In genomic region chr1:961132-961652, GRCh38 we compare ENCODE assay signal across 8 cellular contexts. TPM values are rescaled to one million over a fixed set of nuclear protein-coding genes. Genes with fewer than 3 reads are reported as not detected.
DNase-seq lines count a peak whose midpoint lies in the region; ATAC-seq, FAIRE-seq and TF ChIP-seq lines count a peak whose summit lies in the region.

No MANE protein-coding gene starts in this region.

- TF ChIP-seq CTCF in keratinocyte (optimal IDR thresholded peaks at IDR 0.05 in 1 of 3, IDR thresholded peaks at IDR 0.05 in 1 of 3, conservative IDR thresholded peaks at IDR 0.05 in 1 of 3; ENCODE audit: extremely low read depth in 1 of 3, insufficient read depth in 2 of 3, low read length in 3 of 3), result no peak
- no peak for TF ChIP-seq CTCF in thoracic aorta (IDR thresholded peaks at IDR 0.05)

- H3K79me2 ChIP-seq in keratinocyte (ENCODE audit: control insufficient read depth, insufficient read depth, low read length), result peaks cover 27% of the 10 kb centered on the region

- peaks cover 15% of the 10 kb centered on the region for H3K4me1 ChIP-seq in keratinocyte (ENCODE audit: control insufficient read depth, extremely low read depth, insufficient read depth, low read length)
- peaks cover 19 to 40% of the 10 kb centered on the region in 2 donors for H3K4me1 ChIP-seq in thoracic aorta (ENCODE audit: control insufficient read depth in 1 of 2, low read depth in 2 of 2)

- H3K9ac ChIP-seq in keratinocyte (ENCODE audit: control insufficient read depth, extremely low read depth, insufficient read depth, low read length), result peak overlapping the region; percentile 52

- H3K36me3 Mint-ChIP-seq in activated CD8-positive, alpha-beta memory T cell treated with anti-CD3 and anti-CD28 coated beads, Interleukin-2, amount 10 ng/mL, durations not matched to agents 7 days and 5 days, result peaks cover 4% of the 10 kb centered on the region
- peaks cover 9% of the 10 kb centered on the region for H3K36me3 Mint-ChIP-seq in activated CD8-positive, alpha-beta T cell treated with anti-CD3 and anti-CD28 coated beads, Interleukin-2, amount 10 ng/mL, durations not matched to agents 7 days and 5 days (ENCODE audit: low read depth)

- H3K4me1 Mint-ChIP-seq in activated CD8-positive, alpha-beta memory T cell treated with anti-CD3 and anti-CD28 coated beads, Interleukin-2, amount 10 ng/mL, durations not matched to agents 7 days and 5 days, result peaks cover 24% of the 10 kb centered on the region
- peaks cover 27% of the 10 kb centered on the region for H3K4me1 Mint-ChIP-seq in activated CD8-positive, alpha-beta T cell treated with anti-CD3 and anti-CD28 coated beads, Interleukin-2, amount 10 ng/mL, durations not matched to agents 7 days and 5 days (ENCODE audit: low read depth)

- H3K4me2 ChIP-seq in keratinocyte (ENCODE audit: control insufficient read depth, extremely low read depth, insufficient read depth, low read depth, low read length), result peak overlapping the region; percentile 58

- H3K27me3 ChIP-seq in keratinocyte (ENCODE audit: control insufficient read depth, extremely low read depth, insufficient read depth, low read length), result peaks cover 5% of the 10 kb centered on the region
- no peaks in the 10 kb centered on the region for H3K27me3 ChIP-seq in thoracic aorta (replicated peaks; ENCODE audit: insufficient read depth)

- no peak for FAIRE-seq in keratinocyte (lab: Jason Lieb, UNC)

- H3K36me3 ChIP-seq in keratinocyte (ENCODE audit: control insufficient read depth in 2 of 2, extremely low read depth in 1 of 2, insufficient read depth in 2 of 2, low read length in 2 of 2) (peaks cover 14 to 16% of the 10 kb centered on the region in 2 experiments), thoracic aorta (peaks cover 9% of the 10 kb centered on the region)

- no peak overlapping the region for H3K27ac ChIP-seq in keratinocyte (ENCODE audit: control insufficient read depth, insufficient read depth, low read length)
- H3K27ac ChIP-seq in thoracic aorta, result no peak overlapping the region

- H3K4me3 ChIP-seq in keratinocyte (ENCODE audit: control insufficient read depth in 2 of 3, extremely low read depth in 1 of 3, insufficient read depth in 2 of 3, low read depth in 1 of 3, low read length in 3 of 3) (peak overlapping the region; percentile 59 to 62 (median 62)), thoracic aorta (peak overlapping the region; percentile 87)

- H2AFZ ChIP-seq in keratinocyte (ENCODE audit: control insufficient read depth, low read length), result no peak overlapping the region

- dilution Hi-C loops in keratinocyte (cut with MboI; ENCODE audit: extremely low pct_ligation_motif_present, low sequenced_read_pairs), result no loop called here

- H3K4me3 Mint-ChIP-seq in activated CD8-positive, alpha-beta memory T cell treated with anti-CD3 and anti-CD28 coated beads, Interleukin-2, amount 10 ng/mL, durations not matched to agents 7 days and 5 days, result peak overlapping the region; percentile 41
- peak overlapping the region; percentile 61 for H3K4me3 Mint-ChIP-seq in activated CD8-positive, alpha-beta T cell treated with anti-CD3 and anti-CD28 coated beads, Interleukin-2, amount 10 ng/mL, durations not matched to agents 7 days and 5 days

- DNase-seq in activated CD8-positive, alpha-beta memory T cell treated with anti-CD3 and anti-CD28 coated beads, Interleukin-2, amount 10 ng/mL, durations not matched to agents 7 days and 5 days, result no peak
- DNase-seq in activated CD8-positive, alpha-beta memory T cell treated with anti-CD3 and anti-CD28 coated beads, Interleukin-2, amount 50 U/mL, for 4 hours, result no peak
- DNase-seq in activated CD8-positive, alpha-beta T cell treated with anti-CD3 and anti-CD28 coated beads, Interleukin-2, amount 10 ng/mL, durations not matched to agents 7 days and 5 days, result no peak
- DNase-seq in keratinocyte (ENCODE audit: low read depth, low spot score), result no peak
- no peak for DNase-seq in thoracic aorta (ENCODE audit: low spot score)
- DNase-seq in DMS153 treated with DMSO at 0.1 percent for 48 hours (lab: John Stamatoyannopoulos, UW; ENCODE audit: unreplicated experiment), result no peak
- DNase-seq in activated effector memory CD4-positive, alpha-beta T cell treated with anti-CD3 and anti-CD28 coated beads, Interleukin-2, amount 50 U/mL, for 16 hours, result no peak
- DNase-seq in pons (ENCODE audit: low spot score), result no peak

- CTCF ChIA-PET in activated CD8-positive, alpha-beta memory T cell treated with anti-CD3 and anti-CD28 coated beads, Interleukin-2, amount 10 ng/mL, durations not matched to agents 7 days and 5 days (lab: Charles Lee), result no interaction called here
- CTCF ChIA-PET in activated CD8-positive, alpha-beta T cell treated with anti-CD3 and anti-CD28 coated beads, Interleukin-2, amount 10 ng/mL, durations not matched to agents 7 days and 5 days (lab: Charles Lee), result no interaction called here

- POLR2A ChIA-PET in activated CD8-positive, alpha-beta T cell treated with anti-CD3 and anti-CD28 coated beads, Interleukin-2, amount 10 ng/mL, durations not matched to agents 7 days and 5 days (lab: Charles Lee), result no interaction called here

- H4K20me1 ChIP-seq in keratinocyte (ENCODE audit: control insufficient read depth, extremely low read depth, insufficient read depth, low read length), result peaks cover 7% of the 10 kb centered on the region

- no peaks in the 10 kb centered on the region for H3K27me3 Mint-ChIP-seq in activated CD8-positive, alpha-beta memory T cell treated with anti-CD3 and anti-CD28 coated beads, Interleukin-2, amount 10 ng/mL, durations not matched to agents 7 days and 5 days
- H3K27me3 Mint-ChIP-seq in activated CD8-positive, alpha-beta T cell treated with anti-CD3 and anti-CD28 coated beads, Interleukin-2, amount 10 ng/mL, durations not matched to agents 7 days and 5 days (ENCODE audit: low read depth), result no peaks in the 10 kb centered on the region

- no peak for ATAC-seq in activated CD8-positive, alpha-beta memory T cell treated with anti-CD3 and anti-CD28 coated beads, Interleukin-2, amount 10 ng/mL, durations not matched to agents 7 days and 5 days
- ATAC-seq in activated CD8-positive, alpha-beta T cell treated with anti-CD3 and anti-CD28 coated beads, Interleukin-2, amount 10 ng/mL, durations not matched to agents 7 days and 5 days, result peak; percentile 4
- ATAC-seq in thoracic aorta (ENCODE audit: insufficient number of reproducible peaks, low FRiP score, low read depth), result no peak

- H3K9me1 ChIP-seq in keratinocyte (ENCODE audit: control insufficient read depth, extremely low read depth, insufficient read depth, low read length), result no peaks in the 10 kb centered on the region

- H3K27ac Mint-ChIP-seq in activated CD8-positive, alpha-beta memory T cell treated with anti-CD3 and anti-CD28 coated beads, Interleukin-2, amount 10 ng/mL, durations not matched to agents 7 days and 5 days, result no peak overlapping the region
- no peak overlapping the region for H3K27ac Mint-ChIP-seq in activated CD8-positive, alpha-beta T cell treated with anti-CD3 and anti-CD28 coated beads, Interleukin-2, amount 10 ng/mL, durations not matched to agents 7 days and 5 days

- no peaks in the 10 kb centered on the region for H3K9me3 Mint-ChIP-seq in activated CD8-positive, alpha-beta memory T cell treated with anti-CD3 and anti-CD28 coated beads, Interleukin-2, amount 10 ng/mL, durations not matched to agents 7 days and 5 days (ENCODE audit: low read depth)
- no peaks in the 10 kb centered on the region for H3K9me3 Mint-ChIP-seq in activated CD8-positive, alpha-beta T cell treated with anti-CD3 and anti-CD28 coated beads, Interleukin-2, amount 10 ng/mL, durations not matched to agents 7 days and 5 days (ENCODE audit: insufficient read depth)

- H3K9me3 ChIP-seq in keratinocyte (ENCODE audit: control insufficient read depth, low read depth, low read length), result no peaks in the 10 kb centered on the region
- H3K9me3 ChIP-seq in thoracic aorta, result no peaks in the 10 kb centered on the region

RNA-seq across cellular contexts. Expression of gene KLHL17, which starts 0.8 kb away (rescaled TPM):
- total RNA-seq in activated CD8-positive, alpha-beta memory T cell treated with anti-CD3 and anti-CD28 coated beads, Interleukin-2, amount 10 ng/mL, durations not matched to agents 7 days and 5 days, result 10 to 100 TPM; 30.7 to 32.4 TPM
- 10 to 100 TPM; 24.4 to 27.7 TPM for total RNA-seq in activated CD8-positive, alpha-beta T cell treated with anti-CD3 and anti-CD28 coated beads, Interleukin-2, amount 10 ng/mL, durations not matched to agents 7 days and 5 days
- polyA plus RNA-seq in keratinocyte, result 6.5 to 17.8 TPM (median 8.5 TPM) in 3 replicates
- 2.2 TPM for polyA plus RNA-seq in keratinocyte (2011; ENCODE audit: low read depth)
- 1.7 and 3.4 TPM in 2 replicates for polyA plus RNA-seq in keratinocyte (2011; cell fraction: cytosol; rRNA removed)
- 61.4 and 81.3 TPM in 2 replicates for polyA plus RNA-seq in keratinocyte (2011; cell fraction: nucleus; rRNA removed)
- polyA plus RNA-seq in keratinocyte (2012; ENCODE audit: low replicate concordance), result 7.6 TPM in 2 replicates
- polyA minus RNA-seq in keratinocyte, result 3.6 to 4.8 TPM (median 4.2 TPM) in 3 replicates
- 3.3 TPM for polyA minus RNA-seq in keratinocyte (2011; cell fraction: cytosol; rRNA and poly(A)+ RNA removed)
- 12.2 and 13.9 TPM in 2 replicates for polyA minus RNA-seq in keratinocyte (2011; cell fraction: nucleus; rRNA and poly(A)+ RNA removed)
- 10 to 100 TPM in 1 of 2 donors, 1 to 10 TPM in 1; 4.2 to 15.3 TPM for total RNA-seq in thoracic aorta

RNA-seq across cellular contexts. Expression of gene NOC2L, which starts 2.1 kb away (rescaled TPM):
- 100 to 1,000 TPM in 1 of 2 experiments, 10 to 100 TPM in 1; 68.9 to 103 TPM for total RNA-seq in activated CD8-positive, alpha-beta memory T cell treated with anti-CD3 and anti-CD28 coated beads, Interleukin-2, amount 10 ng/mL, durations not matched to agents 7 days and 5 days
- total RNA-seq in activated CD8-positive, alpha-beta T cell treated with anti-CD3 and anti-CD28 coated beads, Interleukin-2, amount 10 ng/mL, durations not matched to agents 7 days and 5 days, result 10 to 100 TPM; 61.7 to 68.7 TPM
- polyA plus RNA-seq in keratinocyte, result 51.0 to 74.0 TPM (median 51.8 TPM) in 3 replicates
- polyA plus RNA-seq in keratinocyte (2011; ENCODE audit: low read depth), result 67.1 TPM
- polyA plus RNA-seq in keratinocyte (2011; cell fraction: cytosol; rRNA removed), result 36.0 and 57.5 TPM in 2 replicates
- 85.1 and 88.1 TPM in 2 replicates for polyA plus RNA-seq in keratinocyte (2011; cell fraction: nucleus; rRNA removed)
- polyA plus RNA-seq in keratinocyte (2012; ENCODE audit: low replicate concordance), result 43.6 and 94.6 TPM in 2 replicates
- 74.9 to 110 TPM (median 79.2 TPM) in 3 replicates for polyA minus RNA-seq in keratinocyte
- 114 TPM for polyA minus RNA-seq in keratinocyte (2011; cell fraction: cytosol; rRNA and poly(A)+ RNA removed)
- polyA minus RNA-seq in keratinocyte (2011; cell fraction: nucleus; rRNA and poly(A)+ RNA removed), result 55.0 and 58.8 TPM in 2 replicates
- 10 to 100 TPM; 33.8 to 47.2 TPM for total RNA-seq in thoracic aorta

RNA-seq across cellular contexts. Expression of gene PLEKHN1, which starts 5.1 kb away (rescaled TPM):
- 1 to 10 TPM; 3.3 to 3.9 TPM for total RNA-seq in activated CD8-positive, alpha-beta memory T cell treated with anti-CD3 and anti-CD28 coated beads, Interleukin-2, amount 10 ng/mL, durations not matched to agents 7 days and 5 days
- total RNA-seq in activated CD8-positive, alpha-beta T cell treated with anti-CD3 and anti-CD28 coated beads, Interleukin-2, amount 10 ng/mL, durations not matched to agents 7 days and 5 days, result 1 to 10 TPM; 1.7 to 2.2 TPM
- 2.5 to 4.9 TPM (median 3.8 TPM) in 3 replicates for polyA plus RNA-seq in keratinocyte
- 4.0 TPM for polyA plus RNA-seq in keratinocyte (2011; ENCODE audit: low read depth)
- 1.4 and 4.6 TPM in 2 replicates for polyA plus RNA-seq in keratinocyte (2011; cell fraction: cytosol; rRNA removed)
- 14.0 and 25.9 TPM in 2 replicates for polyA plus RNA-seq in keratinocyte (2011; cell fraction: nucleus; rRNA removed)
- 10.0 and 12.7 TPM in 2 replicates for polyA plus RNA-seq in keratinocyte (2012; ENCODE audit: low replicate concordance)
- polyA minus RNA-seq in keratinocyte, result 2.1 to 7.9 TPM (median 2.2 TPM) in 3 replicates
- 5.8 TPM for polyA minus RNA-seq in keratinocyte (2011; cell fraction: cytosol; rRNA and poly(A)+ RNA removed)
- polyA minus RNA-seq in keratinocyte (2011; cell fraction: nucleus; rRNA and poly(A)+ RNA removed), result 9.8 and 12.5 TPM in 2 replicates
- under 1 TPM in 1 of 2 donors, not detected in 1; 0.27 TPM for total RNA-seq in thoracic aorta

RNA-seq across cellular contexts. Expression of gene PERM1, which starts 20.7 kb away (rescaled TPM):
- total RNA-seq in activated CD8-positive, alpha-beta memory T cell treated with anti-CD3 and anti-CD28 coated beads, Interleukin-2, amount 10 ng/mL, durations not matched to agents 7 days and 5 days, result not detected
- not detected for total RNA-seq in activated CD8-positive, alpha-beta T cell treated with anti-CD3 and anti-CD28 coated beads, Interleukin-2, amount 10 ng/mL, durations not matched to agents 7 days and 5 days
- polyA plus RNA-seq in keratinocyte, result not detected in 3 replicates
- polyA plus RNA-seq in keratinocyte (2011; ENCODE audit: low read depth), result not detected
- not detected in 2 replicates for polyA plus RNA-seq in keratinocyte (2011; cell fraction: cytosol; rRNA removed)
- not detected in 2 replicates for polyA plus RNA-seq in keratinocyte (2011; cell fraction: nucleus; rRNA removed)
- polyA plus RNA-seq in keratinocyte (2012; ENCODE audit: low replicate concordance), result 6.3 and 8.5 TPM in 2 replicates
- not detected in 3 replicates for polyA minus RNA-seq in keratinocyte
- polyA minus RNA-seq in keratinocyte (2011; cell fraction: cytosol; rRNA and poly(A)+ RNA removed), result not detected
- polyA minus RNA-seq in keratinocyte (2011; cell fraction: nucleus; rRNA and poly(A)+ RNA removed), result not detected in 2 replicates
- under 1 TPM; 0.54 to 0.99 TPM for total RNA-seq in thoracic aorta

RNA-seq across cellular contexts. Expression of gene SAMD11, which starts 37.5 kb away (rescaled TPM):
- under 1 TPM in 1 of 2 experiments, not detected in 1; 0.61 TPM for total RNA-seq in activated CD8-positive, alpha-beta memory T cell treated with anti-CD3 and anti-CD28 coated beads, Interleukin-2, amount 10 ng/mL, durations not matched to agents 7 days and 5 days
- total RNA-seq in activated CD8-positive, alpha-beta T cell treated with anti-CD3 and anti-CD28 coated beads, Interleukin-2, amount 10 ng/mL, durations not matched to agents 7 days and 5 days, result not detected
- polyA plus RNA-seq in keratinocyte, result 0.03 TPM in 1 of 3 replicates, not detected in the others
- not detected for polyA plus RNA-seq in keratinocyte (2011; ENCODE audit: low read depth)
- 0.05 TPM in 1 of 2 replicates, not detected in the other for polyA plus RNA-seq in keratinocyte (2011; cell fraction: cytosol; rRNA removed)
- 0.08 TPM in 1 of 2 replicates, not detected in the other for polyA plus RNA-seq in keratinocyte (2011; cell fraction: nucleus; rRNA removed)
- polyA plus RNA-seq in keratinocyte (2012; ENCODE audit: low replicate concordance), result 0.20 TPM in 1 of 2 replicates, not detected in the other
- not detected in 3 replicates for polyA minus RNA-seq in keratinocyte
- polyA minus RNA-seq in keratinocyte (2011; cell fraction: cytosol; rRNA and poly(A)+ RNA removed), result 8.2 TPM
- 0.39 and 0.95 TPM in 2 replicates for polyA minus RNA-seq in keratinocyte (2011; cell fraction: nucleus; rRNA and poly(A)+ RNA removed)
- total RNA-seq in thoracic aorta, result 10 to 100 TPM; 10.2 to 18.8 TPM
